31 cellular contexts compared by ENCODE assay signal in the genomic region with DNA sequence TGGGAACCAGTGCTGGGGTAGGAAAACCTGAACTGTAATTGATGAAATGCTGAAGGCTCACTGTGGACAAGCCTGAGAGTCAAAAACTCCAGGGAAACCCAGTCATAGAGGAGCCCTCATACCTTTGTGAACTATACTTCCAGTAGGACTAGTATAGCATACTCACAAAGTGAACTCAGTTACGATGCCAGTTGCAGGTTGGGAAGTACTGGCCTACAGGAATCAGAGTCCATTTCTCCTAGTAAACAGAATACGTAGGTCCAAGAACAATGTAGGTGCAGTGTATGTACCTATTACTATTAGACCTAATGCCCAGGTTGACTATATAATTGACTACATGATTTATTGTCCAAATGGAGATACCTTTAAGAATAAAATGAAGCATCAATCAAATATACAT.
"Had no signal": no experiment of that assay in that cellular context is flagged by ENCODE, and none has a peak within 500 bp of the region (broad histone marks: within the 10 kb centered on the region; RNA-seq: fewer than 3 reads in every experiment).

No MANE protein-coding gene starts in this region.

- H3K9me3 Mint-ChIP-seq: naive thymus-derived CD8-positive, alpha-beta T cell; natural killer cell treated with Interleukin-12 subunit alpha and Interleukin-12 subunit beta and Interleukin-15 and Interleukin-18, amount 100 ng/mL, for 72 hours; nephron progenitor cell; neural crest cell; stimulated activated memory B cell treated with anti-CD40 and anti-IgM and Interleukin-4, amounts not matched to agents 10 μg/mL and 1 μg/mL and 100 μg/mL, for 72 hours; stimulated activated naive CD8-positive, alpha-beta T cell treated with anti-CD3 and anti-CD28 coated beads, Interleukin-15, amount 100 ng/mL, for 72 hours; type B pancreatic cell had no signal

- H3K27me3 ChIP-seq: neutrophil, pancreas, spleen, suprapubic skin, testis, tibial artery, transverse colon, upper lobe of right lung, uterus had no signal

- H3K27ac Mint-ChIP-seq: natural killer cell treated with Interleukin-12 subunit alpha and Interleukin-12 subunit beta and Interleukin-15 and Interleukin-18, amount 100 ng/mL, for 72 hours; nephron progenitor cell; stimulated activated memory B cell treated with anti-CD40 and anti-IgM and Interleukin-4, amounts not matched to agents 10 μg/mL and 1 μg/mL and 100 μg/mL, for 72 hours; stimulated activated naive CD8-positive, alpha-beta T cell treated with anti-CD3 and anti-CD28 coated beads, Interleukin-15, amount 100 ng/mL, for 72 hours; type B pancreatic cell had no signal

- H3K27me3 Mint-ChIP-seq: naive thymus-derived CD8-positive, alpha-beta T cell; natural killer cell treated with Interleukin-12 subunit alpha and Interleukin-12 subunit beta and Interleukin-15 and Interleukin-18, amount 100 ng/mL, for 72 hours; stimulated activated memory B cell treated with anti-CD40 and anti-IgM and Interleukin-4, amounts not matched to agents 10 μg/mL and 1 μg/mL and 100 μg/mL, for 72 hours; stimulated activated naive CD8-positive, alpha-beta T cell treated with anti-CD3 and anti-CD28 coated beads, Interleukin-15, amount 100 ng/mL, for 72 hours; type B pancreatic cell had no signal

- H3K36me3 ChIP-seq: neutrophil, pancreas, prostate gland, suprapubic skin, tibial artery, transverse colon, upper lobe of right lung, uterus had no signal

- H3K4me3 ChIP-seq: pancreas, prostate gland, skin epidermis, smooth muscle cell, spleen, suprapubic skin, testis, tibial artery, transverse colon, upper lobe of right lung, uterus had no signal

- ATAC-seq: naive thymus-derived CD8-positive, alpha-beta T cell; natural killer cell treated with Interleukin-12 subunit alpha and Interleukin-12 subunit beta and Interleukin-15 and Interleukin-18, amount 100 ng/mL, for 72 hours; pancreas; right cardiac atrium; sciatic nerve; stimulated activated memory B cell treated with anti-CD40 and anti-IgM and Interleukin-4, amounts not matched to agents 10 μg/mL and 1 μg/mL and 100 μg/mL, for 72 hours; stimulated activated naive CD8-positive, alpha-beta T cell treated with anti-CD3 and anti-CD28 coated beads, Interleukin-15, amount 100 ng/mL, for 72 hours; stimulated activated naive CD8-positive, alpha-beta T cell treated with anti-CD3 and anti-CD28 coated beads, Interleukin-15, Interleukin-2, amounts not matched to agents 100 U/mL and 50 U/mL, for 24 hours; upper lobe of right lung had no signal

- H3K9me3 ChIP-seq: neutrophil, pancreas, prostate gland, spleen, suprapubic skin, testis, tibial artery, transverse colon, upper lobe of right lung, uterus had no signal

- H3K4me2 ChIP-seq: smooth muscle cell had no signal

- H3K4me1 ChIP-seq: pancreas, prostate gland, suprapubic skin, testis, tibial artery, transverse colon, upper lobe of right lung, uterus had no signal

- DNase-seq: naive thymus-derived CD8-positive, alpha-beta T cell; nephron progenitor cell; nucleus accumbens; pancreas; retina; right cardiac atrium; spleen; stimulated activated CD4-positive, alpha-beta T cell treated with anti-CD3 and anti-CD28 coated beads, Interleukin-12 subunit alpha, Interleukin-12 subunit beta, amount 100 ng/mL, for 4 hours; stimulated activated CD4-positive, alpha-beta T cell treated with anti-CD3 and anti-CD28 coated beads, Interleukin-1b, Interleukin-23, amount 100 ng/mL, for 48 hours; stimulated activated CD4-positive, alpha-beta T cell treated with anti-CD3 and anti-CD28 coated beads, Interleukin-4, amount 100 ng/mL, for 1 hour; stimulated activated CD4-positive, alpha-beta T cell treated with anti-CD3 and anti-CD28 coated beads, Interleukin-4, amount 100 ng/mL, for 4 hours; stimulated activated CD8-positive, alpha-beta memory T cell treated with anti-CD3 and anti-CD28 coated beads, Interleukin-4, amount 100 ng/mL, for 48 hours; stimulated activated naive CD4-positive, alpha-beta T cell; stimulated activated naive CD8-positive, alpha-beta T cell treated with anti-CD3 and anti-CD28 coated beads, Interleukin-15, amount 100 ng/mL, for 72 hours; stimulated activated naive CD8-positive, alpha-beta T cell treated with anti-CD3 and anti-CD28 coated beads, Interleukin-15, Interleukin-2, amounts not matched to agents 100 U/mL and 50 U/mL, for 24 hours; substantia nigra; testis; tibial artery; transverse colon; upper lobe of right lung; uterus had no signal

- H3K4me3 Mint-ChIP-seq: naive thymus-derived CD8-positive, alpha-beta T cell; natural killer cell treated with Interleukin-12 subunit alpha and Interleukin-12 subunit beta and Interleukin-15 and Interleukin-18, amount 100 ng/mL, for 72 hours; nephron progenitor cell; neural crest cell; stimulated activated memory B cell treated with anti-CD40 and anti-IgM and Interleukin-4, amounts not matched to agents 10 μg/mL and 1 μg/mL and 100 μg/mL, for 72 hours; stimulated activated naive CD8-positive, alpha-beta T cell treated with anti-CD3 and anti-CD28 coated beads, Interleukin-15, amount 100 ng/mL, for 72 hours; type B pancreatic cell had no signal

- H3K4me1 Mint-ChIP-seq: nephron progenitor cell; neural crest cell; stimulated activated memory B cell treated with anti-CD40 and anti-IgM and Interleukin-4, amounts not matched to agents 10 μg/mL and 1 μg/mL and 100 μg/mL, for 72 hours had no signal

- H3K36me3 Mint-ChIP-seq: natural killer cell treated with Interleukin-12 subunit alpha and Interleukin-12 subunit beta and Interleukin-15 and Interleukin-18, amount 100 ng/mL, for 72 hours; stimulated activated memory B cell treated with anti-CD40 and anti-IgM and Interleukin-4, amounts not matched to agents 10 μg/mL and 1 μg/mL and 100 μg/mL, for 72 hours; type B pancreatic cell had no signal

- H3K27ac ChIP-seq: neutrophil, pancreas, prostate gland, skin epidermis, spleen, suprapubic skin, testis, tibial artery, transverse colon, upper lobe of right lung, uterus had no signal
